1 cellular context compared by ENCODE assay signal in the genomic region with DNA sequence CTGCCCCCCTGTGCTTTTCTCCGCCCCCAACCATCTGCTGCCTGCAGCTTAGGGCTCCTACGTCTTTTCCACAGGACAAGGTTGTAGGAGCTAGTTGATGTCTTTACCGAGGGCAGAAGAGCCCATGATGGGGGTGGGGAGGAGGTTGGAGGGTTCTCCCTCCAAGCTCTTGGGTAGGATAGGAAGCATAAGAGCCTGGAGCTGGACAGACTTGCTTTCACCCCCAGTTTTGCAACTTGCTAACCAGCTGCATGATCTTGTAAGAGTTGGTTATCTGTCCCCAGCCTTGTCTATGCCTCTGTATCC.
TF ChIP-seq lines count a peak whose summit lies in the region.

No MANE protein-coding gene starts in this region.

TF ChIP-seq in IMR-90, 13 proteins besides CTCF, POLR2A, EP300 and RAD21:
- TF ChIP-seq, protein P1, sequence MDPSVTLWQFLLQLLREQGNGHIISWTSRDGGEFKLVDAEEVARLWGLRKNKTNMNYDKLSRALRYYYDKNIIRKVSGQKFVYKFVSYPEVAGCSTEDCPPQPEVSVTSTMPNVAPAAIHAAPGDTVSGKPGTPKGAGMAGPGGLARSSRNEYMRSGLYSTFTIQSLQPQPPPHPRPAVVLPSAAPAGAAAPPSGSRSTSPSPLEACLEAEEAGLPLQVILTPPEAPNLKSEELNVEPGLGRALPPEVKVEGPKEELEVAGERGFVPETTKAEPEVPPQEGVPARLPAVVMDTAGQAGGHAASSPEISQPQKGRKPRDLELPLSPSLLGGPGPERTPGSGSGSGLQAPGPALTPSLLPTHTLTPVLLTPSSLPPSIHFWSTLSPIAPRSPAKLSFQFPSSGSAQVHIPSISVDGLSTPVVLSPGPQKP (IDR thresholded peaks at IDR 0.05; ENCODE audit: borderline replicate concordance, low read depth, low read length) = no peak
- TF ChIP-seq BHLHE40 (IDR thresholded peaks at IDR 0.05; ENCODE audit: low read depth, low read length) (no peak), MAZ (IDR thresholded peaks at IDR 0.05; ENCODE audit: borderline replicate concordance, low read depth, low read length) (no peak), NFE2L2 (IDR thresholded peaks at IDR 0.05; ENCODE audit: low read depth, low read length) (no peak), CHD1 (IDR thresholded peaks at IDR 0.05; ENCODE audit: low read depth, low read length) (no peak), RFX5 (IDR thresholded peaks at IDR 0.05; ENCODE audit: low read depth, low read length) (no peak)
